Comparison of ENCODE assay signal across 23 cellular contexts in the genomic region with DNA sequence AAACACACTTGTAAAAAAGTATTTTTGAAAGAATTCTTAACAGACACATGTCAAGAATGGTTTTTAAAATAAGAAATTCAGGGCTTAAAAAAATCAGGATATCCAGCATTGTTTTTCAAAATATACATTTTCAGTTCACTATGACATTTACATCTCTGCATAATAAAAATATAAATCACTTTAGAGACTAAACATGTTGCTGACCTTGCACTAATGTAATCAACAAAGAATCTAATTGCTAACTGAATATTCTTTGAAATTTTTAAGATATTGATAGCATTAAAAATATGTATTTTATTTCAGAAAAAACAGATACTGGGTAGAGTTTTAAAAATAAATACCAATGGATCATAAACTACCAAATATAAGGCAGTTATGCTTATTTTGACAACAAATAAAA.
"Had no signal": no experiment of that assay in that cellular context is flagged by ENCODE, and none has a peak within 500 bp of the region (broad histone marks: within the 10 kb centered on the region; RNA-seq: fewer than 3 reads in every experiment).

No MANE protein-coding gene starts in this region.

- FAIRE-seq: keratinocyte, urothelium cell line had no signal

- ATAC-seq: left lung; lower lobe of right lung; naive thymus-derived CD8-positive, alpha-beta T cell; sciatic nerve; stimulated activated naive B cell treated with anti-CD40 and anti-IgM and Interleukin-4, amounts not matched to agents 10 μg/mL and 1 μg/mL and 100 μg/mL, for 72 hours; stimulated activated naive CD8-positive, alpha-beta T cell treated with anti-CD3 and anti-CD28 coated beads, Interleukin-15, Interleukin-2, amounts not matched to agents 100 U/mL and 50 U/mL, for 24 hours; upper lobe of right lung had no signal

- H3K4me3 ChIP-seq: left lung, lower lobe of right lung, right atrium auricular region, skin epidermis, stomach, testis, thyroid gland, upper lobe of right lung had no signal

- H3K4me1 ChIP-seq: left lung, lower lobe of right lung, right atrium auricular region, stomach, testis, thyroid gland, upper lobe of right lung had no signal

- DNase-seq: head of caudate nucleus; left colon; left lung; lower lobe of right lung; mammary epithelial cell; mesenchymal stem cell; naive thymus-derived CD8-positive, alpha-beta T cell; nucleus accumbens; stimulated activated CD4-positive, alpha-beta T cell treated with anti-CD3 and anti-CD28 coated beads, Interleukin-12 subunit alpha, Interleukin-12 subunit beta, amount 100 ng/mL, for 4 hours; stimulated activated CD4-positive, alpha-beta T cell treated with anti-CD3 and anti-CD28 coated beads, Interleukin-15, amount 100 ng/mL, for 24 hours; stimulated activated CD4-positive, alpha-beta T cell treated with anti-CD3 and anti-CD28 coated beads, Interleukin-2, amount 100 ng/mL, for 24 hours; stimulated activated CD4-positive, alpha-beta T cell treated with anti-CD3 and anti-CD28 coated beads, Interleukin-4, amount 100 ng/mL, for 1 hour; stimulated activated naive B cell treated with anti-CD40 and anti-IgM and Interleukin-4, amounts not matched to agents 10 μg/mL and 1 μg/mL and 100 μg/mL, for 72 hours; stimulated activated naive CD8-positive, alpha-beta T cell treated with anti-CD3 and anti-CD28 coated beads, Interleukin-15, Interleukin-2, amounts not matched to agents 100 U/mL and 50 U/mL, for 24 hours; stomach; testis; thyroid gland; upper lobe of right lung had no signal

- H3K9me3 ChIP-seq: left lung, lower lobe of right lung, right atrium auricular region, stomach, testis, thyroid gland, upper lobe of right lung had no signal

- H3K36me3 ChIP-seq: left lung, lower lobe of right lung, right atrium auricular region, stomach, thyroid gland, upper lobe of right lung had no signal

- H3K27ac ChIP-seq: left lung, lower lobe of right lung, right atrium auricular region, skin epidermis, stomach, testis, thyroid gland, upper lobe of right lung had no signal

- H3K27me3 ChIP-seq: right atrium auricular region, stomach, testis, thyroid gland, upper lobe of right lung had no signal
